10 cellular contexts compared by ENCODE assay signal in genomic region chr2:64876137-64876647, GRCh38.
DNase-seq lines count a peak whose midpoint lies in the region; TF ChIP-seq lines count a peak whose summit lies in the region.
"Had no signal": no experiment of that assay in that cellular context is flagged by ENCODE, and none has a peak within 500 bp of the region (broad histone marks: within the 10 kb centered on the region; RNA-seq: fewer than 3 reads in every experiment).

No MANE protein-coding gene starts in this region.

- H3K36me3 Mint-ChIP-seq in neural crest cell (ENCODE audit: low read depth), result no peaks in the 10 kb centered on the region
- H3K36me3 Mint-ChIP-seq: stimulated activated effector memory CD8-positive, alpha-beta T cell treated with anti-CD3 and anti-CD28 coated beads, Interleukin-12 subunit alpha, Interleukin-12 subunit beta, amount 100 ng/mL, for 72 hours had no signal

- H3K27ac ChIP-seq in epithelial cell of prostate, result peak overlapping the region; percentile 67

- DNase-seq in DMS 273 treated with DMSO at 0.1 percent for 48 hours (lab: John Stamatoyannopoulos, UW) (peak; percentile 40), NCI-H69 (lab: John Stamatoyannopoulos, UW) (peak; percentile 79), epithelial cell of prostate (ENCODE audit: low read depth, low spot score) (peak; percentile 78), neural crest cell (ENCODE audit: low read depth, low spot score) (no peak), HUDEP-2 (lab: John Stamatoyannopoulos, UW; ENCODE audit: unreplicated experiment in 76 of 76) (no peak), KG1 (lab: John Stamatoyannopoulos, UW) (no peak)
- no peak for DNase-seq in activated naive CD4-positive, alpha-beta T cell (lab: John Stamatoyannopoulos, UW)
- DNase-seq in activated CD4-positive, alpha-beta T cell treated with anti-CD3 and anti-CD28 coated beads for 1 hour, result no peak

- H3K4me1 Mint-ChIP-seq in neural crest cell, result peaks cover 31% of the 10 kb centered on the region

- H3K27me3 Mint-ChIP-seq in neural crest cell (ENCODE audit: low read depth), result no peaks in the 10 kb centered on the region
- H3K27me3 Mint-ChIP-seq: IgD-negative memory B cell had no signal

- no peak for TF ChIP-seq CTCF in neural crest cell (conservative IDR thresholded peaks at IDR 0.05)

- peak overlapping the region; percentile 6 for H3K4me3 Mint-ChIP-seq in neural crest cell
- H3K4me3 Mint-ChIP-seq: IgD-negative memory B cell; stimulated activated effector memory CD8-positive, alpha-beta T cell treated with anti-CD3 and anti-CD28 coated beads, Interleukin-12 subunit alpha, Interleukin-12 subunit beta, amount 100 ng/mL, for 72 hours had no signal

- H3K27ac Mint-ChIP-seq in neural crest cell (ENCODE audit: unreplicated experiment), result no peak overlapping the region
- H3K27ac Mint-ChIP-seq: stimulated activated effector memory CD8-positive, alpha-beta T cell treated with anti-CD3 and anti-CD28 coated beads, Interleukin-12 subunit alpha, Interleukin-12 subunit beta, amount 100 ng/mL, for 72 hours had no signal

- H3K9me3 Mint-ChIP-seq in neural crest cell, result no peaks in the 10 kb centered on the region
- H3K9me3 Mint-ChIP-seq: IgD-negative memory B cell; stimulated activated effector memory CD8-positive, alpha-beta T cell treated with anti-CD3 and anti-CD28 coated beads, Interleukin-12 subunit alpha, Interleukin-12 subunit beta, amount 100 ng/mL, for 72 hours had no signal

Comparison
In these comparisons a context has a peak if more than half of its experiments do, and no peak if none do; other contexts are left out.
1. DNase-seq: peak in DMS 273 treated with DMSO at 0.1 percent for 48 hours (single experiment), NCI-H69 (single experiment) and epithelial cell of prostate (single experiment); none in neural crest cell (single experiment), HUDEP-2 (0 of 76), activated naive CD4-positive, alpha-beta T cell (0 of 4), activated CD4-positive, alpha-beta T cell treated with anti-CD3 and anti-CD28 coated beads for 1 hour (single experiment) and KG1 (single experiment).